8 cellular contexts compared by ENCODE assay signal in genomic region chr19:18321729-18322091, GRCh38. TPM values are rescaled to one million over a fixed set of nuclear protein-coding genes. Genes with fewer than 3 reads are reported as not detected.
DNase-seq lines count a peak whose midpoint lies in the region; ATAC-seq and TF ChIP-seq lines count a peak whose summit lies in the region.

No MANE protein-coding gene starts in this region.

- no peaks in the 10 kb centered on the region for H3K36me3 ChIP-seq in CD8-positive, alpha-beta T cell (ENCODE audit: insufficient read depth, low read length)
- no peaks in the 10 kb centered on the region for H3K36me3 ChIP-seq in brain microvascular endothelial cell (replicated peaks)

- peak overlapping the region; percentile 85 for H3K27ac ChIP-seq in CD8-positive, alpha-beta T cell (ENCODE audit: low read depth, low read length)
- H3K27ac ChIP-seq in brain microvascular endothelial cell: peak overlapping the region; percentile 76

- peak overlapping the region; percentile 94 for H3K4me3 ChIP-seq in CD8-positive, alpha-beta T cell (ENCODE audit: low read depth, low read length)
- peak overlapping the region; percentile 85 for H3K4me3 ChIP-seq in brain microvascular endothelial cell (ENCODE audit: low read depth, low read length)

- peak overlapping the region; percentile 92 for H3K27ac Mint-ChIP-seq in CD8-positive, alpha-beta T cell
- H3K27ac Mint-ChIP-seq in naive thymus-derived CD8-positive, alpha-beta T cell: peak overlapping the region; percentile 74 to 98 (median 96)

- TF ChIP-seq CTCF in CD8-positive, alpha-beta T cell (IDR thresholded peaks at IDR 0.05): no peak
- TF ChIP-seq CTCF in brain microvascular endothelial cell (IDR thresholded peaks at IDR 0.05; ENCODE audit: low read depth, low read length, missing control alignments): no peak

- H3K27me3 ChIP-seq in CD8-positive, alpha-beta T cell (ENCODE audit: insufficient read depth, low read length): no peaks in the 10 kb centered on the region
- H3K27me3 ChIP-seq in brain microvascular endothelial cell (replicated peaks): no peaks in the 10 kb centered on the region

- POLR2A ChIA-PET in CD8-positive, alpha-beta T cell (lab: Charles Lee): interaction anchor here (1.1 to 7.9 kb wide), 6 partner anchors 10 to 42 kb away, joined by 3 to 267 read pairs (median 13); partner anchors contain the start of gene JUND
- POLR2A ChIA-PET in naive thymus-derived CD8-positive, alpha-beta T cell (lab: Charles Lee): interaction anchor here (0.7 to 34.7 kb wide), 9 partner anchors 10 to 235 kb away, joined by 3 to 2305 read pairs (median 16); partner anchors contain the start of genes IL12RB1, IQCN and JUND

- H3K36me3 Mint-ChIP-seq in CD8-positive, alpha-beta T cell: no peaks in the 10 kb centered on the region
- H3K36me3 Mint-ChIP-seq in naive thymus-derived CD8-positive, alpha-beta T cell: peaks cover 0 to 5% (median 0%) of the 10 kb centered on the region in 3 donors

- peak overlapping the region; percentile 84 for H3K4me3 Mint-ChIP-seq in CD8-positive, alpha-beta T cell
- peak overlapping the region; percentile 81 to 90 (median 86) for H3K4me3 Mint-ChIP-seq in naive thymus-derived CD8-positive, alpha-beta T cell

- H3K4me1 ChIP-seq in CD8-positive, alpha-beta T cell (ENCODE audit: insufficient read depth, low read length): peaks cover 62% of the 10 kb centered on the region

- intact Hi-C loops in CD8-positive, alpha-beta T cell (cut with DNase I, micrococcal nuclease): loop anchor here (2.0 to 10.0 kb wide), 3 partner anchors 19 to 207 kb away; partner anchors contain the start of gene PGPEP1 (in 1 of the 2)

- H3K9me3 Mint-ChIP-seq in CD8-positive, alpha-beta T cell: no peaks in the 10 kb centered on the region
- H3K9me3 Mint-ChIP-seq in naive thymus-derived CD8-positive, alpha-beta T cell: no peaks in the 10 kb centered on the region

- H3K4me1 Mint-ChIP-seq in CD8-positive, alpha-beta T cell (ENCODE audit: low read depth): peaks cover 52% of the 10 kb centered on the region
- peaks cover 30 to 64% (median 62%) of the 10 kb centered on the region in 4 donors for H3K4me1 Mint-ChIP-seq in naive thymus-derived CD8-positive, alpha-beta T cell

- in situ Hi-C loops in brain microvascular endothelial cell (cut with HindIII; ENCODE audit: low pct_ligation_motif_present, low sequenced_read_pairs): no loop called here

- no peak for ATAC-seq in CD8-positive, alpha-beta T cell
- no peak for ATAC-seq in naive thymus-derived CD8-positive, alpha-beta T cell
- ATAC-seq in GM19023 (IDR thresholded peaks at IDR 0.05; ENCODE audit: unreplicated experiment): no peak
- no peak for ATAC-seq in HG03108 (IDR thresholded peaks at IDR 0.05; ENCODE audit: unreplicated experiment)
- ATAC-seq in HG03565 (IDR thresholded peaks at IDR 0.05; ENCODE audit: unreplicated experiment): no peak
- no peak for ATAC-seq in GM19455 (IDR thresholded peaks at IDR 0.05; ENCODE audit: unreplicated experiment)

- H3K27me3 Mint-ChIP-seq in CD8-positive, alpha-beta T cell (ENCODE audit: low read depth): no peaks in the 10 kb centered on the region
- no peaks in the 10 kb centered on the region for H3K27me3 Mint-ChIP-seq in naive thymus-derived CD8-positive, alpha-beta T cell

- H3K9me3 ChIP-seq in CD8-positive, alpha-beta T cell (ENCODE audit: low read length): no peaks in the 10 kb centered on the region

- CTCF ChIA-PET in CD8-positive, alpha-beta T cell (lab: Charles Lee): interaction anchor here (1.1 to 17.3 kb wide), 5 partner anchors 9 to 43 kb away, joined by 3 to 256 read pairs (median 7); partner anchors contain the start of genes IQCN and JUND

- peak in 1 of 7 experiments; percentile 28 for DNase-seq in CD8-positive, alpha-beta T cell
- DNase-seq in MV-4-11 (lab: John Stamatoyannopoulos, UW) (peak; percentile 81), brain microvascular endothelial cell (no peak)
- DNase-seq in naive thymus-derived CD8-positive, alpha-beta T cell: peak in 5 of 10 donors; percentile 20 to 52 (median 26)

RNA-seq across cellular contexts. Expression of gene LSM4, which starts 1.2 kb away (rescaled TPM):
- 10 to 100 TPM; 41.1 to 43.9 TPM for total RNA-seq in CD8-positive, alpha-beta T cell
- 10 to 100 TPM; 82.1 to 84.0 TPM for total RNA-seq in naive thymus-derived CD8-positive, alpha-beta T cell
- polyA plus RNA-seq in naive thymus-derived CD8-positive, alpha-beta T cell: 100 to 1,000 TPM; 162 to 198 (median 181) TPM

RNA-seq across cellular contexts. Expression of gene PGPEP1, which starts 18.7 kb away (rescaled TPM):
- total RNA-seq in CD8-positive, alpha-beta T cell: 10 to 100 TPM; 20.0 to 25.2 TPM
- 10 to 100 TPM; 55.9 to 61.0 TPM for total RNA-seq in naive thymus-derived CD8-positive, alpha-beta T cell
- 10 to 100 TPM in 1 of 3 donors, 1 to 10 TPM in 2; 9.3 to 11.9 (median 9.7) TPM for polyA plus RNA-seq in naive thymus-derived CD8-positive, alpha-beta T cell

RNA-seq across cellular contexts. Expression of gene JUND, which starts 40.3 kb away (rescaled TPM):
- total RNA-seq in CD8-positive, alpha-beta T cell: 1,000 to 10,000 TPM; 1,995 to 2,125 TPM
- total RNA-seq in naive thymus-derived CD8-positive, alpha-beta T cell: 100 to 1,000 TPM; 181 to 189 TPM
- polyA plus RNA-seq in naive thymus-derived CD8-positive, alpha-beta T cell: 100 to 1,000 TPM in 1 of 3 donors, 10 to 100 TPM in 2; 43.3 to 169 (median 69.1) TPM

RNA-seq across cellular contexts. Expression of gene IQCN, which starts 47.5 kb away (rescaled TPM):
- 10 to 100 TPM in 1 of 2 experiments, 1 to 10 TPM in 1; 7.6 to 10.4 TPM for total RNA-seq in CD8-positive, alpha-beta T cell
- 1 to 10 TPM; 7.4 to 8.4 TPM for total RNA-seq in naive thymus-derived CD8-positive, alpha-beta T cell
- under 1 TPM in 2 of 3 donors, not detected in 1; 0.06 to 0.15 TPM for polyA plus RNA-seq in naive thymus-derived CD8-positive, alpha-beta T cell

Comparison
In these comparisons a context has a peak if more than half of its experiments do, and no peak if none do; other contexts are left out.
1. RNA of gene JUND, which starts 40.3 kb away (total RNA-seq): 1,995 to 2,125 TPM in CD8-positive, alpha-beta T cell; 181 to 189 TPM in naive thymus-derived CD8-positive, alpha-beta T cell; every median in the first group is over 10 times any median in the second.